Comparison of ENCODE assay signal across 8 cellular contexts in genomic region chr3:48402281-48402732, GRCh38. TPM values are rescaled to one million over a fixed set of nuclear protein-coding genes. Genes with fewer than 3 reads are reported as not detected.
DNase-seq lines count a peak whose midpoint lies in the region; ATAC-seq and TF ChIP-seq lines count a peak whose summit lies in the region.

No MANE protein-coding gene starts in this region.

- intact Hi-C loops in Right ventricle myocardium superior (cut with DNase I): loop anchor here (5.0 kb wide), 1 partner anchor 145 kb away; no protein-coding TSS in a partner anchor

- H3K27me3 ChIP-seq in skeletal muscle satellite cell (ENCODE audit: control insufficient read depth, insufficient read depth, low read length): peaks cover 4% of the 10 kb centered on the region

- no peaks in the 10 kb centered on the region for H3K9me3 ChIP-seq in skeletal muscle satellite cell (replicated peaks; ENCODE audit: low read length)

- peak; percentile 50 for ATAC-seq in Right ventricle myocardium superior (ENCODE audit: poor library complexity)
- ATAC-seq in GM18873 (IDR thresholded peaks at IDR 0.05; ENCODE audit: low FRiP score, unreplicated experiment): no peak
- ATAC-seq in GM21390 (IDR thresholded peaks at IDR 0.05; ENCODE audit: unreplicated experiment): no peak

- DNase-seq in GM13976 (ENCODE audit: low spot score) (peak; percentile 7), Right ventricle myocardium superior (peak; percentile 82), GM10266 (ENCODE audit: extremely low spot score) (no peak), NCI-H510A (lab: John Stamatoyannopoulos, UW) (no peak)
- peak; percentile 49 for DNase-seq in activated CD8-positive, alpha-beta memory T cell treated with anti-CD3 and anti-CD28 coated beads for 24 hours

- H3K4me1 ChIP-seq in skeletal muscle satellite cell (ENCODE audit: control insufficient read depth, insufficient read depth, low read length): peaks cover 24% of the 10 kb centered on the region

- peaks cover 21% of the 10 kb centered on the region for H3K36me3 ChIP-seq in skeletal muscle satellite cell (ENCODE audit: insufficient read depth, low read length)

- H3K4me2 ChIP-seq in skeletal muscle satellite cell (ENCODE audit: low read length): peak overlapping the region; percentile 66

- TF ChIP-seq CTCF in GM13976 (IDR thresholded peaks at IDR 0.05; ENCODE audit: borderline replicate concordance, control extremely low read depth, extremely low read depth, insufficient read depth, missing control alignments): no peak
- TF ChIP-seq CTCF in GM10266 (IDR thresholded peaks at IDR 0.05; ENCODE audit: control insufficient read depth, insufficient read depth, low read depth, missing control alignments): no peak

- H3K9ac ChIP-seq in skeletal muscle satellite cell (ENCODE audit: low read depth, low read length): no peak overlapping the region

- in situ Hi-C loops in GM13976 (cut with MboI; ENCODE audit: low sequenced_read_pairs, unreplicated experiment): loop anchor here (5.0 kb wide), 1 partner anchor 35 kb away; no protein-coding TSS in a partner anchor

- no peak overlapping the region for H3K4me3 ChIP-seq in skeletal muscle satellite cell (ENCODE audit: low read length)

RNA-seq across cellular contexts. Expression of gene PLXNB1, which starts 27.6 kb away (rescaled TPM):
- 51.3 TPM for total RNA-seq in Right ventricle myocardium superior
- total RNA-seq in skeletal muscle satellite cell (2012; rRNA removed): 9.4 and 9.6 TPM in 2 replicates

RNA-seq across cellular contexts. Expression of gene FBXW12, which starts 30.3 kb away (rescaled TPM):
- total RNA-seq in Right ventricle myocardium superior: not detected
- total RNA-seq in skeletal muscle satellite cell (2012; rRNA removed): not detected in 2 replicates

RNA-seq across cellular contexts. Expression of gene CCDC51, which starts 37.6 kb away (rescaled TPM):
- 11.9 TPM for total RNA-seq in Right ventricle myocardium superior
- 20.3 and 22.8 TPM in 2 replicates for total RNA-seq in skeletal muscle satellite cell (2012; rRNA removed)

RNA-seq across cellular contexts. Expression of gene TMA7, which starts 37.8 kb away (rescaled TPM):
- total RNA-seq in Right ventricle myocardium superior: 237 TPM
- 277 and 362 TPM in 2 replicates for total RNA-seq in skeletal muscle satellite cell (2012; rRNA removed)

RNA-seq across cellular contexts. Expression of gene ATRIP, which starts 44.2 kb away (rescaled TPM):
- total RNA-seq in Right ventricle myocardium superior: 3.2 TPM
- total RNA-seq in skeletal muscle satellite cell (2012; rRNA removed): 8.9 and 14.2 TPM in 2 replicates

Comparison
In these comparisons a context has a peak if more than half of its experiments do, and no peak if none do; other contexts are left out.
1. DNase-seq: peak in GM13976 (single experiment), activated CD8-positive, alpha-beta memory T cell treated with anti-CD3 and anti-CD28 coated beads for 24 hours (single experiment) and Right ventricle myocardium superior (single experiment); none in GM10266 (single experiment) and NCI-H510A (single experiment).